In genomic region chr6:155194399-155194798, GRCh38 we compare ENCODE assay signal across 1 cellular context.
TF ChIP-seq lines count a peak whose summit lies in the region.

No MANE protein-coding gene starts in this region.

TF ChIP-seq in IMR-90, 13 proteins besides CTCF, POLR2A, EP300 and RAD21 (continued from another document):
- TF ChIP-seq MAZ (IDR thresholded peaks at IDR 0.05; ENCODE audit: borderline replicate concordance, low read depth, low read length) (no peak), FOS (IDR thresholded peaks at IDR 0.05; ENCODE audit: low read depth, low read length) (no peak), CEBPB (IDR thresholded peaks at IDR 0.05; ENCODE audit: low read depth, low read length) (no peak)
